In genomic region chr9:96193356-96193755, GRCh38 we compare ENCODE assay signal across 26 cellular contexts.
A peak's percentile ranks its signal among the peaks of the same experiment; 100 is the strongest.
DNase-seq lines count a peak whose midpoint lies in the region; ATAC-seq and TF ChIP-seq lines count a peak whose summit lies in the region.
"Had no signal": no experiment of that assay in that cellular context is flagged by ENCODE, and none has a peak within 500 bp of the region (broad histone marks: within the 10 kb centered on the region; RNA-seq: fewer than 3 reads in every experiment).

No MANE protein-coding gene starts in this region.

- H3K79me1 ChIP-seq in mesenchymal stem cell (replicated peaks; ENCODE audit: low read length, poor library complexity, severe bottlenecking): no peaks in the 10 kb centered on the region

- ATAC-seq in PC-3 (no peak), GM21825 (IDR thresholded peaks at IDR 0.05; ENCODE audit: unreplicated experiment) (no peak)

- no peak overlapping the region for H2BK12ac ChIP-seq in mesenchymal stem cell (ENCODE audit: low read length in 2 of 2)

- BruUV-seq in PC-3 (replicated peaks; lab: Mats Ljungman, UMichigan) (no TSS peak), MCF 10A (replicated peaks; lab: Mats Ljungman, UMichigan) (no TSS peak)

- no peaks in the 10 kb centered on the region for H3K9me2 ChIP-seq in PC-3 (replicated peaks; ENCODE audit: low read length)
- no peaks in the 10 kb centered on the region for H3K9me2 ChIP-seq in hepatocyte (replicated peaks; ENCODE audit: insufficient read depth)

- no peak overlapping the region for H3K4ac ChIP-seq in mesenchymal stem cell (ENCODE audit: low read depth in 1 of 2, low read length in 2 of 2)

- H2AFZ ChIP-seq in PC-3 (ENCODE audit: low read length): no peak overlapping the region
- no peak overlapping the region for H2AFZ ChIP-seq in mesenchymal stem cell (ENCODE audit: low read depth, low read length)
- H2AFZ ChIP-seq in hepatocyte: no peak overlapping the region
- H2AFZ ChIP-seq: GM23248, PC-9 had no signal

- WGBS in mesenchymal stem cell: 75% methylated on average over 4 of the region's 4 CpGs
- 64% methylated on average over 4 of the region's 4 CpGs for WGBS in hepatocyte (ENCODE audit: low lambda C conversion rate, missing lambda C conversion rate)

- H3F3A ChIP-seq in PC-3 (ENCODE audit: low read length, unreplicated experiment): no peaks in the 10 kb centered on the region

- DNase-seq in LoVo (ENCODE audit: low spot score) (peak; percentile 47), PC-3 (peak; percentile 9), mesenchymal stem cell (no peak), GM03348 (ENCODE audit: low spot score) (no peak), MCF 10A (ENCODE audit: unreplicated experiment) (no peak), hepatocyte (ENCODE audit: low spot score) (no peak)
- DNase-seq: Calu3; DMS79 treated with DMSO at 0.1 percent for 48 hours; GF-D8; GM23248; IMR-90; KG1; NCI-H1092; NCI-H1417 treated with DMSO at 0.1 percent for 48 hours; NCI-H1694 treated with DMSO at 0.1 percent for 48 hours; NCI-H2081; NCI-H446; NCI-H524 treated with DMSO at 0.1 percent for 48 hours; NK-92 treated with Interleukin-12 subunit alpha and Interleukin-12 subunit beta, amount 100 ng/mL, for 24 hours; PC-9; Right ventricle myocardium superior; T-helper 1 cell had no signal

- H4K20me1 ChIP-seq in PC-3 (ENCODE audit: low read length) (no peaks in the 10 kb centered on the region), hepatocyte (ENCODE audit: insufficient read depth, poor library complexity, severe bottlenecking) (no peaks in the 10 kb centered on the region)

- no peak overlapping the region for H3K27ac Mint-ChIP-seq in MCF 10A (ENCODE audit: low read depth, unreplicated experiment)

- intact Hi-C loops in PC-3 (cut with micrococcal nuclease) (no loop called here), MCF 10A (cut with micrococcal nuclease) (no loop called here)

- H3K27ac ChIP-seq in PC-3 (ENCODE audit: low read length) (no peak overlapping the region), mesenchymal stem cell (ENCODE audit: low read length, poor library complexity, severe bottlenecking) (no peak overlapping the region), hepatocyte (no peak overlapping the region)
- H3K27ac ChIP-seq: C4-2B, GM23248, PC-9, SJSA1 had no signal

- H2BK5ac ChIP-seq in mesenchymal stem cell (ENCODE audit: low read depth, low read length, poor library complexity, severe bottlenecking): no peak overlapping the region

- POLR2A ChIA-PET in PC-3 (lab: Charles Lee; ENCODE audit: unreplicated experiment): no interaction called here
- POLR2A ChIA-PET in MCF 10A (lab: Yijun Ruan, JAX): no interaction called here

- no peaks in the 10 kb centered on the region for H3K9me3 ChIP-seq in PC-3 (ENCODE audit: low read length)
- peaks cover 28% of the 10 kb centered on the region for H3K9me3 ChIP-seq in mesenchymal stem cell (ENCODE audit: control insufficient read depth, low read length)
- no peaks in the 10 kb centered on the region for H3K9me3 ChIP-seq in hepatocyte (ENCODE audit: low read depth)

- TF ChIP-seq CTCF in PC-3 (conservative IDR thresholded peaks at IDR 0.05; ENCODE audit: low read depth, low read length): no peak
- TF ChIP-seq CTCF in MCF 10A (IDR thresholded peaks at IDR 0.05; ENCODE audit: unreplicated experiment): no peak
- TF ChIP-seq CTCF in hepatocyte (IDR thresholded peaks at IDR 0.05; ENCODE audit: poor library complexity): no peak

- H3K4me1 ChIP-seq in PC-3 (ENCODE audit: insufficient read depth, low read length): no peaks in the 10 kb centered on the region
- no peaks in the 10 kb centered on the region for H3K4me1 ChIP-seq in mesenchymal stem cell (ENCODE audit: control insufficient read depth, insufficient read depth, low read depth, low read length)
- H3K4me1 ChIP-seq in hepatocyte (ENCODE audit: insufficient read depth): no peaks in the 10 kb centered on the region
- H3K4me1 ChIP-seq: HAP-1 had no signal

- no peak overlapping the region for H4K8ac ChIP-seq in mesenchymal stem cell (ENCODE audit: low read length)

- no peak overlapping the region for H2BK120ac ChIP-seq in mesenchymal stem cell (ENCODE audit: low read depth, low read length)

- peaks cover 22% of the 10 kb centered on the region for H3K27me3 Mint-ChIP-seq in MCF 10A (ENCODE audit: insufficient read depth, unreplicated experiment)

- no peak overlapping the region for H3K9ac ChIP-seq in PC-3 (ENCODE audit: low read length)
- H3K9ac ChIP-seq in mesenchymal stem cell (ENCODE audit: low read length): no peak overlapping the region
- H3K9ac ChIP-seq: GM23248 had no signal

- H2AK5ac ChIP-seq in mesenchymal stem cell (ENCODE audit: low read length, severe bottlenecking): no peak overlapping the region

- H3K4me2 ChIP-seq in PC-3 (ENCODE audit: low read length) (no peak overlapping the region), mesenchymal stem cell (ENCODE audit: low read length, poor library complexity, severe bottlenecking) (no peak overlapping the region), hepatocyte (no peak overlapping the region)
- H3K4me2 ChIP-seq: PC-9 had no signal

- H3K36me3 Mint-ChIP-seq in MCF 10A (ENCODE audit: insufficient read depth, unreplicated experiment): no peaks in the 10 kb centered on the region

- H4K91ac ChIP-seq in mesenchymal stem cell (ENCODE audit: low read length): no peak overlapping the region

- no peak overlapping the region for H3K18ac ChIP-seq in mesenchymal stem cell (ENCODE audit: low read depth in 1 of 2, low read length in 2 of 2)

- CTCF ChIA-PET in PC-3 (lab: Charles Lee): no interaction called here
- CTCF ChIA-PET in MCF 10A (lab: Yijun Ruan, JAX): no interaction called here

- no peak overlapping the region for H3K23ac ChIP-seq in mesenchymal stem cell (ENCODE audit: low read length in 2 of 2)

- H3K79me2 ChIP-seq in PC-3 (ENCODE audit: low read length) (no peaks in the 10 kb centered on the region), hepatocyte (no peaks in the 10 kb centered on the region)

- H3K4me3 Mint-ChIP-seq in MCF 10A (ENCODE audit: unreplicated experiment): no peak overlapping the region

- peak overlapping the region; percentile 12 for H2BK15ac ChIP-seq in mesenchymal stem cell (ENCODE audit: low read depth, poor library complexity, severe bottlenecking)

- H3K4me1 Mint-ChIP-seq in MCF 10A (ENCODE audit: insufficient read depth, unreplicated experiment): no peaks in the 10 kb centered on the region

- H3K4me3 ChIP-seq in PC-3 (ENCODE audit: low read length) (no peak overlapping the region), mesenchymal stem cell (ENCODE audit: insufficient read depth in 1 of 2, low read depth in 1 of 2, low read length in 2 of 2) (no peak overlapping the region), hepatocyte (no peak overlapping the region)
- H3K4me3 ChIP-seq: GM23248, HAP-1, PC-9, SJSA1 had no signal

- H3K14ac ChIP-seq in mesenchymal stem cell (ENCODE audit: low read length in 2 of 2): no peak overlapping the region

- H3K27me3 ChIP-seq in PC-3 (ENCODE audit: low read length) (no peaks in the 10 kb centered on the region), mesenchymal stem cell (ENCODE audit: control insufficient read depth in 1 of 2, insufficient read depth in 1 of 2, low read length in 2 of 2) (peaks cover 7 to 8% of the 10 kb centered on the region in 2 experiments), hepatocyte (no peaks in the 10 kb centered on the region)
- H3K27me3 ChIP-seq: SJSA1 had no signal

- H3K9me3 Mint-ChIP-seq in MCF 10A (ENCODE audit: unreplicated experiment): peaks cover 9% of the 10 kb centered on the region

- H3K36me3 ChIP-seq in PC-3 (ENCODE audit: low read depth, low read length) (no peaks in the 10 kb centered on the region), mesenchymal stem cell (ENCODE audit: control insufficient read depth in 1 of 2, insufficient read depth in 2 of 2, low read depth in 1 of 2, low read length in 2 of 2) (no peaks in the 10 kb centered on the region), hepatocyte (replicated peaks; ENCODE audit: insufficient read depth, low read depth) (no peaks in the 10 kb centered on the region)
- H3K36me3 ChIP-seq: HAP-1, SJSA1 had no signal

Comparison
In these comparisons a context has a peak if more than half of its experiments do, and no peak if none do; other contexts are left out.
1. DNase-seq: peak in LoVo (single experiment) and PC-3 (single experiment); none in mesenchymal stem cell (single experiment), GM03348 (single experiment), MCF 10A (single experiment) and hepatocyte (single experiment).